Comparison of ENCODE assay signal across 1 cellular context in genomic region chr3:100603449-100603848, GRCh38.
TF ChIP-seq lines count a peak whose summit lies in the region.

No MANE protein-coding gene starts in this region.

TF ChIP-seq in H1, 55 proteins besides CTCF, POLR2A, EP300 and RAD21 (continued from another document):
- TF ChIP-seq, protein P1, sequence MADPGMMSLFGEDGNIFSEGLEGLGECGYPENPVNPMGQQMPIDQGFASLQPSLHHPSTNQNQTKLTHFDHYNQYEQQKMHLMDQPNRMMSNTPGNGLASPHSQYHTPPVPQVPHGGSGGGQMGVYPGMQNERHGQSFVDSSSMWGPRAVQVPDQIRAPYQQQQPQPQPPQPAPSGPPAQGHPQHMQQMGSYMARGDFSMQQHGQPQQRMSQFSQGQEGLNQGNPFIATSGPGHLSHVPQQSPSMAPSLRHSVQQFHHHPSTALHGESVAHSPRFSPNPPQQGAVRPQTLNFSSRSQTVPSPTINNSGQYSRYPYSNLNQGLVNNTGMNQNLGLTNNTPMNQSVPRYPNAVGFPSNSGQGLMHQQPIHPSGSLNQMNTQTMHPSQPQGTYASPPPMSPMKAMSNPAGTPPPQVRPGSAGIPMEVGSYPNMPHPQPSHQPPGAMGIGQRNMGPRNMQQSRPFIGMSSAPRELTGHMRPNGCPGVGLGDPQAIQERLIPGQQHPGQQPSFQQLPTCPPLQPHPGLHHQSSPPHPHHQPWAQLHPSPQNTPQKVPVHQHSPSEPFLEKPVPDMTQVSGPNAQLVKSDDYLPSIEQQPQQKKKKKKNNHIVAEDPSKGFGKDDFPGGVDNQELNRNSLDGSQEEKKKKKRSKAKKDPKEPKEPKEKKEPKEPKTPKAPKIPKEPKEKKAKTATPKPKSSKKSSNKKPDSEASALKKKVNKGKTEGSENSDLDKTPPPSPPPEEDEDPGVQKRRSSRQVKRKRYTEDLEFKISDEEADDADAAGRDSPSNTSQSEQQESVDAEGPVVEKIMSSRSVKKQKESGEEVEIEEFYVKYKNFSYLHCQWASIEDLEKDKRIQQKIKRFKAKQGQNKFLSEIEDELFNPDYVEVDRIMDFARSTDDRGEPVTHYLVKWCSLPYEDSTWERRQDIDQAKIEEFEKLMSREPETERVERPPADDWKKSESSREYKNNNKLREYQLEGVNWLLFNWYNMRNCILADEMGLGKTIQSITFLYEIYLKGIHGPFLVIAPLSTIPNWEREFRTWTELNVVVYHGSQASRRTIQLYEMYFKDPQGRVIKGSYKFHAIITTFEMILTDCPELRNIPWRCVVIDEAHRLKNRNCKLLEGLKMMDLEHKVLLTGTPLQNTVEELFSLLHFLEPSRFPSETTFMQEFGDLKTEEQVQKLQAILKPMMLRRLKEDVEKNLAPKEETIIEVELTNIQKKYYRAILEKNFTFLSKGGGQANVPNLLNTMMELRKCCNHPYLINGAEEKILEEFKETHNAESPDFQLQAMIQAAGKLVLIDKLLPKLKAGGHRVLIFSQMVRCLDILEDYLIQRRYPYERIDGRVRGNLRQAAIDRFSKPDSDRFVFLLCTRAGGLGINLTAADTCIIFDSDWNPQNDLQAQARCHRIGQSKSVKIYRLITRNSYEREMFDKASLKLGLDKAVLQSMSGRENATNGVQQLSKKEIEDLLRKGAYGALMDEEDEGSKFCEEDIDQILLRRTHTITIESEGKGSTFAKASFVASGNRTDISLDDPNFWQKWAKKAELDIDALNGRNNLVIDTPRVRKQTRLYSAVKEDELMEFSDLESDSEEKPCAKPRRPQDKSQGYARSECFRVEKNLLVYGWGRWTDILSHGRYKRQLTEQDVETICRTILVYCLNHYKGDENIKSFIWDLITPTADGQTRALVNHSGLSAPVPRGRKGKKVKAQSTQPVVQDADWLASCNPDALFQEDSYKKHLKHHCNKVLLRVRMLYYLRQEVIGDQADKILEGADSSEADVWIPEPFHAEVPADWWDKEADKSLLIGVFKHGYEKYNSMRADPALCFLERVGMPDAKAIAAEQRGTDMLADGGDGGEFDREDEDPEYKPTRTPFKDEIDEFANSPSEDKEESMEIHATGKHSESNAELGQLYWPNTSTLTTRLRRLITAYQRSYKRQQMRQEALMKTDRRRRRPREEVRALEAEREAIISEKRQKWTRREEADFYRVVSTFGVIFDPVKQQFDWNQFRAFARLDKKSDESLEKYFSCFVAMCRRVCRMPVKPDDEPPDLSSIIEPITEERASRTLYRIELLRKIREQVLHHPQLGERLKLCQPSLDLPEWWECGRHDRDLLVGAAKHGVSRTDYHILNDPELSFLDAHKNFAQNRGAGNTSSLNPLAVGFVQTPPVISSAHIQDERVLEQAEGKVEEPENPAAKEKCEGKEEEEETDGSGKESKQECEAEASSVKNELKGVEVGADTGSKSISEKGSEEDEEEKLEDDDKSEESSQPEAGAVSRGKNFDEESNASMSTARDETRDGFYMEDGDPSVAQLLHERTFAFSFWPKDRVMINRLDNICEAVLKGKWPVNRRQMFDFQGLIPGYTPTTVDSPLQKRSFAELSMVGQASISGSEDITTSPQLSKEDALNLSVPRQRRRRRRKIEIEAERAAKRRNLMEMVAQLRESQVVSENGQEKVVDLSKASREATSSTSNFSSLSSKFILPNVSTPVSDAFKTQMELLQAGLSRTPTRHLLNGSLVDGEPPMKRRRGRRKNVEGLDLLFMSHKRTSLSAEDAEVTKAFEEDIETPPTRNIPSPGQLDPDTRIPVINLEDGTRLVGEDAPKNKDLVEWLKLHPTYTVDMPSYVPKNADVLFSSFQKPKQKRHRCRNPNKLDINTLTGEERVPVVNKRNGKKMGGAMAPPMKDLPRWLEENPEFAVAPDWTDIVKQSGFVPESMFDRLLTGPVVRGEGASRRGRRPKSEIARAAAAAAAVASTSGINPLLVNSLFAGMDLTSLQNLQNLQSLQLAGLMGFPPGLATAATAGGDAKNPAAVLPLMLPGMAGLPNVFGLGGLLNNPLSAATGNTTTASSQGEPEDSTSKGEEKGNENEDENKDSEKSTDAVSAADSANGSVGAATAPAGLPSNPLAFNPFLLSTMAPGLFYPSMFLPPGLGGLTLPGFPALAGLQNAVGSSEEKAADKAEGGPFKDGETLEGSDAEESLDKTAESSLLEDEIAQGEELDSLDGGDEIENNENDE (IDR thresholded peaks at IDR 0.05; ENCODE audit: insufficient replicate concordance, low read length): no peak
- TF ChIP-seq CBX5 (IDR thresholded peaks at IDR 0.05; ENCODE audit: low read depth, low read length) (no peak), SRF (IDR thresholded peaks at IDR 0.05; ENCODE audit: low read depth, low read length) (no peak), EZH2 (IDR thresholded peaks at IDR 0.05; ENCODE audit: low read depth, low read length, severe bottlenecking) (no peak), PHF8 (conservative IDR thresholded peaks at IDR 0.05; ENCODE audit: low read depth, low read length) (no peak), HDAC6 (IDR thresholded peaks at IDR 0.05; ENCODE audit: low read depth, low read length) (no peak), TAF1 (IDR thresholded peaks at IDR 0.05; ENCODE audit: low read depth, low read length) (no peak), CEBPB (IDR thresholded peaks at IDR 0.05; ENCODE audit: low read depth, low read length) (no peak), YY1 (IDR thresholded peaks at IDR 0.05; ENCODE audit: low read depth, low read length) (no peak), GTF2F1 (IDR thresholded peaks at IDR 0.05; ENCODE audit: borderline replicate concordance, low read depth, low read length) (no peak)
